Comparison of ENCODE assay signal across 8 cellular contexts in genomic region chr14:75123991-75124390, GRCh38. TPM values are rescaled to one million over a fixed set of nuclear protein-coding genes. Genes with fewer than 3 reads are reported as not detected.
DNase-seq lines count a peak whose midpoint lies in the region; ATAC-seq lines count a peak whose summit lies in the region.

No MANE protein-coding gene starts in this region.

- H3K4me2 ChIP-seq in BLaER1 treated with 17β-estradiol and CSF1 and Interleukin-3, amounts not matched to agents 10 nM and 100 nM: peak overlapping the region in 6 of 11 experiments; percentile 16 to 99 (median 88); a peak in 12 of 22 replicates
- H3K4me2 ChIP-seq in mesendoderm (ENCODE audit: low read length): no peak overlapping the region

- H3K27ac Mint-ChIP-seq in activated naive CD8-positive, alpha-beta T cell treated with anti-CD3 and anti-CD28 coated beads, Interleukin-2, amount 50 U/mL, for 24 hours: peak overlapping the region; percentile 72

- H3K23ac ChIP-seq in mesendoderm (ENCODE audit: low read length): no peak overlapping the region

- peaks cover 28% of the 10 kb centered on the region for H3K36me3 Mint-ChIP-seq in activated naive CD8-positive, alpha-beta T cell treated with anti-CD3 and anti-CD28 coated beads, Interleukin-2, amount 50 U/mL, for 24 hours (ENCODE audit: low read depth)

- no peak overlapping the region for H2AK5ac ChIP-seq in mesendoderm (ENCODE audit: low read length)

- no peak overlapping the region for H2BK15ac ChIP-seq in mesendoderm (replicated peaks; ENCODE audit: low read depth)

- H3K27me3 ChIP-seq in BLaER1 treated with 17β-estradiol and CSF1 and Interleukin-3, amounts not matched to agents 10 nM and 100 nM: no peaks in the 10 kb centered on the region
- no peaks in the 10 kb centered on the region for H3K27me3 ChIP-seq in mesendoderm (ENCODE audit: insufficient read depth, low read length, poor library complexity)

- no peak for ATAC-seq in activated naive CD8-positive, alpha-beta T cell treated with anti-CD3 and anti-CD28 coated beads, Interleukin-2, amount 50 U/mL, for 24 hours
- no peak for ATAC-seq in HG03571 (IDR thresholded peaks at IDR 0.05; ENCODE audit: unreplicated experiment)
- no peak for ATAC-seq in GM21526 (IDR thresholded peaks at IDR 0.05; ENCODE audit: low FRiP score, unreplicated experiment)
- ATAC-seq in HG03439 (IDR thresholded peaks at IDR 0.05; ENCODE audit: unreplicated experiment): no peak

- H3K36me3 ChIP-seq in BLaER1 treated with 17β-estradiol and CSF1 and Interleukin-3, amounts not matched to agents 10 nM and 100 nM: peaks cover 17 to 60% (median 26%) of the 10 kb centered on the region in 11 experiments
- H3K36me3 ChIP-seq in mesendoderm (ENCODE audit: control insufficient read depth, insufficient read depth, low read length): no peaks in the 10 kb centered on the region

- H3K9ac ChIP-seq in BLaER1 treated with 17β-estradiol and CSF1 and Interleukin-3, amounts not matched to agents 10 nM and 100 nM: peak overlapping the region in 2 of 11 experiments; percentile 5 to 15; a peak in 2 of 22 replicates
- H3K9ac ChIP-seq in mesendoderm (ENCODE audit: low read length): no peak overlapping the region

- no peaks in the 10 kb centered on the region for H3K27me3 Mint-ChIP-seq in activated naive CD8-positive, alpha-beta T cell treated with anti-CD3 and anti-CD28 coated beads, Interleukin-2, amount 50 U/mL, for 24 hours

- peaks cover 55% of the 10 kb centered on the region for H3K4me1 Mint-ChIP-seq in activated naive CD8-positive, alpha-beta T cell treated with anti-CD3 and anti-CD28 coated beads, Interleukin-2, amount 50 U/mL, for 24 hours

- H3K9me3 ChIP-seq in BLaER1 treated with 17β-estradiol and CSF1 and Interleukin-3, amounts not matched to agents 10 nM and 100 nM (replicated peaks in 1 of 11): no peaks in the 10 kb centered on the region

- no peak overlapping the region for H4K5ac ChIP-seq in mesendoderm (ENCODE audit: low read length)

- H3K4me3 Mint-ChIP-seq in activated naive CD8-positive, alpha-beta T cell treated with anti-CD3 and anti-CD28 coated beads, Interleukin-2, amount 50 U/mL, for 24 hours: peak overlapping the region; percentile 38

- H3K9me3 Mint-ChIP-seq in activated naive CD8-positive, alpha-beta T cell treated with anti-CD3 and anti-CD28 coated beads, Interleukin-2, amount 50 U/mL, for 24 hours: no peaks in the 10 kb centered on the region

- DNase-seq in MV-4-11 (lab: John Stamatoyannopoulos, UW) (peak; percentile 49), mesendoderm (peak; percentile 31), NCI-H2196 treated with DMSO at 0.1 percent for 48 hours (lab: John Stamatoyannopoulos, UW; ENCODE audit: unreplicated experiment) (no peak)
- DNase-seq in activated naive CD8-positive, alpha-beta T cell treated with anti-CD3 and anti-CD28 coated beads, Interleukin-2, amount 50 U/mL, for 24 hours: no peak

- no peak overlapping the region for H2BK120ac ChIP-seq in mesendoderm (ENCODE audit: low read depth, low read length)

- H3K4me1 ChIP-seq in BLaER1 treated with 17β-estradiol and CSF1 and Interleukin-3, amounts not matched to agents 10 nM and 100 nM: peaks cover 25 to 81% (median 57%) of the 10 kb centered on the region in 10 experiments
- peaks cover 3% of the 10 kb centered on the region for H3K4me1 ChIP-seq in mesendoderm (ENCODE audit: control insufficient read depth, low read depth, low read length)

- no peak overlapping the region for H3K56ac ChIP-seq in mesendoderm (ENCODE audit: low read length)

- H3K4ac ChIP-seq in mesendoderm (ENCODE audit: low read depth, low read length): no peak overlapping the region

- H2BK5ac ChIP-seq in mesendoderm (ENCODE audit: low read length): no peak overlapping the region

- H3K4me3 ChIP-seq in BLaER1 treated with 17β-estradiol and CSF1 and Interleukin-3, amounts not matched to agents 10 nM and 100 nM: no peak overlapping the region
- no peak overlapping the region for H3K4me3 ChIP-seq in mesendoderm (ENCODE audit: low read length)

- H3K18ac ChIP-seq in mesendoderm (ENCODE audit: low read length): no peak overlapping the region

- no peak overlapping the region; a peak in 1 of 22 replicates for H3K27ac ChIP-seq in BLaER1 treated with 17β-estradiol and CSF1 and Interleukin-3, amounts not matched to agents 10 nM and 100 nM
- no peak overlapping the region for H3K27ac ChIP-seq in mesendoderm (ENCODE audit: low read depth, low read length)

- no peak overlapping the region for H4K8ac ChIP-seq in mesendoderm (ENCODE audit: low read depth, low read length)

- peaks cover 2% of the 10 kb centered on the region for H3K79me1 ChIP-seq in mesendoderm (ENCODE audit: low read length)

- no CpG with 5 or more reads among the region's 7 CpGs for WGBS in mesendoderm (ENCODE audit: extremely low coverage, insufficient coverage, low lambda C conversion rate)

- H3K79me2 ChIP-seq in mesendoderm (ENCODE audit: control insufficient read depth, insufficient read depth, low read length): no peaks in the 10 kb centered on the region

- no peaks in the 10 kb centered on the region; a peak in 2 of 22 replicates for H4K20me1 ChIP-seq in BLaER1 treated with 17β-estradiol and CSF1 and Interleukin-3, amounts not matched to agents 10 nM and 100 nM

RNA-seq across cellular contexts. Expression of gene NEK9, which starts 2.9 kb away (rescaled TPM):
- 14.6 TPM for polyA plus RNA-seq in mesendoderm (2013, experiment 1 of 2)
- 12.3 TPM for polyA plus RNA-seq in mesendoderm (2013, experiment 2 of 2)

RNA-seq across cellular contexts. Expression of gene TMED10, which starts 52.4 kb away (rescaled TPM):
- polyA plus RNA-seq in mesendoderm (2013, experiment 1 of 2): 212 TPM
- polyA plus RNA-seq in mesendoderm (2013, experiment 2 of 2): 214 TPM

RNA-seq across cellular contexts. Expression of gene ZC2HC1C, which starts 54.5 kb away (rescaled TPM):
- 0.88 TPM for polyA plus RNA-seq in mesendoderm (2013, experiment 1 of 2)
- 1.3 TPM for polyA plus RNA-seq in mesendoderm (2013, experiment 2 of 2)

Comparison
In these comparisons a context has a peak if more than half of its experiments do, and no peak if none do; other contexts are left out.
1. DNase-seq: peak in MV-4-11 (single experiment) and mesendoderm (single experiment); none in activated naive CD8-positive, alpha-beta T cell treated with anti-CD3 and anti-CD28 coated beads, Interleukin-2, amount 50 U/mL, for 24 hours (single experiment) and NCI-H2196 treated with DMSO at 0.1 percent for 48 hours (single experiment).